Comparison of ENCODE assay signal across 1 cellular context in genomic region chr12:931591-931990, GRCh38.
TF ChIP-seq lines count a peak whose summit lies in the region.

No MANE protein-coding gene starts in this region.

TF ChIP-seq in endothelial cell of umbilical vein, 7 proteins besides CTCF, POLR2A, EP300 and RAD21 (continued from another document):
- no peak for TF ChIP-seq GATA2 (IDR thresholded peaks at IDR 0.05; ENCODE audit: insufficient read depth, insufficient read length, low read depth, low read length)
- TF ChIP-seq JUN (IDR thresholded peaks at IDR 0.05; ENCODE audit: borderline replicate concordance, insufficient read depth, insufficient read length, low read depth): peak; percentile 41
